30 cellular contexts compared by ENCODE assay signal in genomic region chr21:42478504-42478903, GRCh38.
A peak's percentile ranks its signal among the peaks of the same experiment; 100 is the strongest.
DNase-seq lines count a peak whose midpoint lies in the region; ATAC-seq lines count a peak whose summit lies in the region.
"Had no signal": no experiment of that assay in that cellular context is flagged by ENCODE, and none has a peak within 500 bp of the region (broad histone marks: within the 10 kb centered on the region; RNA-seq: fewer than 3 reads in every experiment).

No MANE protein-coding gene starts in this region.

- ATAC-seq in GM18511 (IDR thresholded peaks at IDR 0.05; ENCODE audit: unreplicated experiment): peak; percentile 60
- ATAC-seq in GM19452 (IDR thresholded peaks at IDR 0.05; ENCODE audit: unreplicated experiment): peak; percentile 51
- ATAC-seq in HG03342 (IDR thresholded peaks at IDR 0.05; ENCODE audit: unreplicated experiment): peak; percentile 50
- ATAC-seq: activated CD4-positive, alpha-beta T cell treated with anti-CD3 and anti-CD28 coated beads for 36 hours; activated CD8-positive, alpha-beta T cell treated with anti-CD3 and anti-CD28 coated beads, Interleukin-2, amount 10 ng/mL, durations not matched to agents 7 days and 5 days; CD8-positive, alpha-beta T cell; foreskin keratinocyte; HepG2; left ventricle myocardium superior; stimulated activated naive CD8-positive, alpha-beta T cell treated with anti-CD3 and anti-CD28 coated beads, Interleukin-15, amount 100 ng/mL, for 72 hours had no signal

- no peak overlapping the region for H3K27ac Mint-ChIP-seq in T-helper 2 cell treated with Interferon-gamma antibody and Interleukin-4, amounts not matched to agents 5 μg/mL and 100 μg/mL, for 36 hours
- H3K27ac Mint-ChIP-seq: activated CD4-positive, alpha-beta T cell treated with anti-CD3 and anti-CD28 coated beads for 36 hours; activated CD8-positive, alpha-beta T cell treated with anti-CD3 and anti-CD28 coated beads, Interleukin-2, amount 10 ng/mL, durations not matched to agents 7 days and 5 days; activated naive CD4-positive, alpha-beta T cell treated with anti-CD3 and anti-CD28 coated beads, Interleukin-2, amount 50 U/mL, for 24 hours; activated T-helper 2 cell treated with anti-CD3 and anti-CD28 coated beads, Interferon-gamma antibody, Interleukin-2, Interleukin-4, amounts not matched to agents 10 μg/mL and 5 μg/mL and 100 μg/mL, durations not matched to agents 14 hours and 24 hours and 36 hours; brain; CD8-positive, alpha-beta T cell; neural progenitor cell; stimulated activated naive CD8-positive, alpha-beta T cell treated with anti-CD3 and anti-CD28 coated beads, Interleukin-15, amount 100 ng/mL, for 72 hours had no signal

- H3K9me3 Mint-ChIP-seq in T-helper 2 cell treated with Interferon-gamma antibody and Interleukin-4, amounts not matched to agents 5 μg/mL and 100 μg/mL, for 36 hours: no peaks in the 10 kb centered on the region
- H3K9me3 Mint-ChIP-seq: activated naive CD4-positive, alpha-beta T cell treated with anti-CD3 and anti-CD28 coated beads, Interleukin-2, amount 50 U/mL, for 24 hours; activated T-helper 2 cell treated with anti-CD3 and anti-CD28 coated beads, Interferon-gamma antibody, Interleukin-2, Interleukin-4, amounts not matched to agents 10 μg/mL and 5 μg/mL and 100 μg/mL, durations not matched to agents 14 hours and 24 hours and 36 hours; brain; CD8-positive, alpha-beta T cell; neural progenitor cell; stimulated activated naive CD8-positive, alpha-beta T cell treated with anti-CD3 and anti-CD28 coated beads, Interleukin-15, amount 100 ng/mL, for 72 hours had no signal

- no peak overlapping the region for H3K4me3 Mint-ChIP-seq in T-helper 2 cell treated with Interferon-gamma antibody and Interleukin-4, amounts not matched to agents 5 μg/mL and 100 μg/mL, for 36 hours
- H3K4me3 Mint-ChIP-seq: activated CD4-positive, alpha-beta T cell treated with anti-CD3 and anti-CD28 coated beads for 36 hours; activated CD8-positive, alpha-beta T cell treated with anti-CD3 and anti-CD28 coated beads, Interleukin-2, amount 10 ng/mL, durations not matched to agents 7 days and 5 days; activated naive CD4-positive, alpha-beta T cell treated with anti-CD3 and anti-CD28 coated beads, Interleukin-2, amount 50 U/mL, for 24 hours; brain; CD8-positive, alpha-beta T cell; neural progenitor cell; stimulated activated naive CD8-positive, alpha-beta T cell treated with anti-CD3 and anti-CD28 coated beads, Interleukin-15, amount 100 ng/mL, for 72 hours had no signal

- H3K27me3 Mint-ChIP-seq in T-helper 2 cell treated with Interferon-gamma antibody and Interleukin-4, amounts not matched to agents 5 μg/mL and 100 μg/mL, for 36 hours (ENCODE audit: low read depth): peaks cover 10% of the 10 kb centered on the region
- H3K27me3 Mint-ChIP-seq: activated naive CD4-positive, alpha-beta T cell treated with anti-CD3 and anti-CD28 coated beads, Interleukin-2, amount 50 U/mL, for 24 hours; brain; stimulated activated naive CD8-positive, alpha-beta T cell treated with anti-CD3 and anti-CD28 coated beads, Interleukin-15, amount 100 ng/mL, for 72 hours had no signal

- no peaks in the 10 kb centered on the region for H3K36me3 Mint-ChIP-seq in T-helper 2 cell treated with Interferon-gamma antibody and Interleukin-4, amounts not matched to agents 5 μg/mL and 100 μg/mL, for 36 hours (ENCODE audit: low read depth)
- H3K36me3 Mint-ChIP-seq: activated naive CD4-positive, alpha-beta T cell treated with anti-CD3 and anti-CD28 coated beads, Interleukin-2, amount 50 U/mL, for 24 hours; brain; CD8-positive, alpha-beta T cell; neural progenitor cell had no signal

- H3K4me1 Mint-ChIP-seq in T-helper 2 cell treated with Interferon-gamma antibody and Interleukin-4, amounts not matched to agents 5 μg/mL and 100 μg/mL, for 36 hours (ENCODE audit: low read depth): no peaks in the 10 kb centered on the region
- H3K4me1 Mint-ChIP-seq: activated naive CD4-positive, alpha-beta T cell treated with anti-CD3 and anti-CD28 coated beads, Interleukin-2, amount 50 U/mL, for 24 hours had no signal

- DNase-seq in islet precursor cell: peak; percentile 29
- no peak for DNase-seq in D341Med (ENCODE audit: low spot score)
- no peak for DNase-seq in SKM-1 treated with dmso at 0.1 percent for 144 hours (lab: John Stamatoyannopoulos, UW; ENCODE audit: unreplicated experiment)
- no peak for DNase-seq in T-helper 2 cell treated with Interferon-gamma antibody and Interleukin-4, amounts not matched to agents 5 μg/mL and 100 μg/mL, for 36 hours (ENCODE audit: low spot score)
- DNase-seq: ACHN; activated CD4-positive, alpha-beta T cell treated with anti-CD3 and anti-CD28 coated beads for 36 hours; activated CD8-positive, alpha-beta T cell treated with anti-CD3 and anti-CD28 coated beads, Interleukin-2, amount 10 ng/mL, durations not matched to agents 7 days and 5 days; activated T-cell treated with anti-CD3 and anti-CD28 coated beads for 4 hours; amniotic stem cell; BE2C; DMS 273 treated with DMSO at 0.1 percent for 48 hours; esophagus squamous epithelium; foreskin keratinocyte; GM23248; Kasumi-1; left ventricle myocardium superior; NCI-H146; NCI-H2107; SHP77 treated with DMSO at 0.1 percent for 48 hours; small intestine; stimulated activated naive CD8-positive, alpha-beta T cell treated with anti-CD3 and anti-CD28 coated beads, Interleukin-15, amount 100 ng/mL, for 72 hours had no signal
